In genomic region chr4:137536789-137537561, GRCh38 we compare ENCODE assay signal across 32 cellular contexts. TPM values are rescaled to one million over a fixed set of nuclear protein-coding genes. Genes with fewer than 3 reads are reported as not detected.
DNase-seq lines count a peak whose midpoint lies in the region; ATAC-seq, FAIRE-seq and TF ChIP-seq lines count a peak whose summit lies in the region.
"Had no signal": no experiment of that assay in that cellular context is flagged by ENCODE, and none has a peak within 500 bp of the region (broad histone marks: within the 10 kb centered on the region; RNA-seq: fewer than 3 reads in every experiment).

No MANE protein-coding gene starts in this region.

- DNase-seq in GM23338 (ENCODE audit: low spot score) (peak; percentile 76), M059J (ENCODE audit: low read depth) (peak; percentile 25), H1 (ENCODE audit: low read depth in 1 of 2, low spot score in 2 of 2) (peak in 1 of 2 experiments; percentile 44), mesothelial cell of epicardium (ENCODE audit: low spot score in 2 of 2, unreplicated experiment in 2 of 2) (no peak), HUDEP-2 (lab: John Stamatoyannopoulos, UW; ENCODE audit: unreplicated experiment in 76 of 76) (no peak)
- DNase-seq in stimulated activated CD4-positive, alpha-beta T cell treated with anti-CD3 and anti-CD28 coated beads, Interleukin-1b, Interleukin-23, amount 100 ng/mL, for 48 hours: no peak
- DNase-seq: activated CD4-positive, alpha-beta memory T cell treated with anti-CD3 and anti-CD28 coated beads, Interleukin-2, amount 10 ng/mL, durations not matched to agents 7 days and 5 days; activated CD4-positive, alpha-beta T cell treated with anti-CD3 and anti-CD28 coated beads for 1 hour; activated CD8-positive, alpha-beta memory T cell treated with anti-CD3 and anti-CD28 coated beads, Interleukin-2, amount 50 U/mL, for 4 hours; activated naive CD4-positive, alpha-beta T cell treated with anti-CD3 and anti-CD28 coated beads for 36 hours; amniotic stem cell; BE2C; CD8-positive, alpha-beta T cell; DMS 273 treated with DMSO at 0.1 percent for 48 hours; kidney; left ventricle myocardium superior; midbrain; naive B cell; NCI-H1417 treated with DMSO at 0.1 percent for 48 hours; NCI-H2081; NCI-H526; SHP77; sigmoid colon; stimulated activated CD4-positive, alpha-beta T cell treated with anti-CD3 and anti-CD28 coated beads, Interleukin-12 subunit alpha, Interleukin-12 subunit beta, amount 100 ng/mL, for 4 hours; stimulated activated CD4-positive, alpha-beta T cell treated with anti-CD3 and anti-CD28 coated beads, Interleukin-4, amount 100 ng/mL, for 1 hour had no signal

- H3K27ac Mint-ChIP-seq in GM23338 (peak overlapping the region; percentile 76), mesothelial cell of epicardium (peak overlapping the region; percentile 54)
- H3K27ac Mint-ChIP-seq: activated CD4-positive, alpha-beta memory T cell treated with anti-CD3 and anti-CD28 coated beads, Interleukin-2, amount 10 ng/mL, durations not matched to agents 7 days and 5 days; activated naive CD4-positive, alpha-beta T cell treated with anti-CD3 and anti-CD28 coated beads for 36 hours; CD8-positive, alpha-beta T cell; naive B cell; progenitor cell of endocrine pancreas; T-helper 2 cell treated with Interferon-gamma antibody and Interleukin-4, amounts not matched to agents 5 μg/mL and 100 μg/mL, for 36 hours had no signal

- H2BK12ac ChIP-seq in H1 (ENCODE audit: low read depth, low read length): peak overlapping the region; percentile 41; the same call in 1 of the 2 replicates

- POLR2A ChIA-PET in H1 (lab: Charles Lee; ENCODE audit: partially characterized antibody): interaction anchor here (0.6 to 0.9 kb wide), 2 partner anchors 9 to 425 kb away, joined by 4 read pairs; no protein-coding TSS in a partner anchor

- peak overlapping the region; percentile 84 for H2BK120ac ChIP-seq in H1 (replicated peaks; ENCODE audit: low read depth, low read length)

- peak overlapping the region; percentile 88; the same call in 1 of the 2 replicates for H3K18ac ChIP-seq in H1 (ENCODE audit: extremely low read depth, low read length)

- no peak overlapping the region for H2BK15ac ChIP-seq in H1 (ENCODE audit: low read length)

- no peaks in the 10 kb centered on the region for H3F3A ChIP-seq in GM23338 (replicated peaks; ENCODE audit: low read depth)

- H3K9me2 ChIP-seq in GM23338 (ENCODE audit: insufficient read depth): no peaks in the 10 kb centered on the region

- no peak for TF ChIP-seq RAD21 in H1 (IDR thresholded peaks at IDR 0.05 in 1 of 2, conservative IDR thresholded peaks at IDR 0.05 in 1 of 2; ENCODE audit: low read depth in 2 of 2, low read length in 2 of 2)

- H3K23me2 ChIP-seq in H1 (ENCODE audit: low read depth, low read length): no peaks in the 10 kb centered on the region

- H4K5ac ChIP-seq in H1 (ENCODE audit: insufficient read length, low read depth, low read length): peak overlapping the region; percentile 73

- CTCF ChIA-PET in H1 (lab: Charles Lee; ENCODE audit: partially characterized antibody): no interaction called here

- no peak overlapping the region for H3K4ac ChIP-seq in H1 (replicated peaks; ENCODE audit: insufficient read length, low read depth, low read length)

- no peak overlapping the region for H3K14ac ChIP-seq in H1 (ENCODE audit: insufficient read length)

- H3K9ac ChIP-seq in H1 (replicated peaks in 1 of 4; ENCODE audit: extremely low read depth in 1 of 4, low read depth in 3 of 4, low read length in 3 of 4): no peak overlapping the region

- H3K4me2 ChIP-seq in GM23338: 0 out of 2 replicates have a peak overlapping the region, but pooled peaks have one; percentile 15
- peak overlapping the region; percentile 26 for H3K4me2 ChIP-seq in H1 (ENCODE audit: insufficient read depth in 1 of 2, low read depth in 2 of 2, low read length in 2 of 2)

- TF ChIP-seq CTCF in GM23338 (conservative IDR thresholded peaks at IDR 0.05; ENCODE audit: low read depth in 2 of 2) (no peak), H1 (IDR thresholded peaks at IDR 0.05; ENCODE audit: control extremely low read depth in 1 of 3, insufficient read depth in 1 of 3, low read depth in 1 of 3, low read length in 3 of 3) (no peak), mesothelial cell of epicardium (IDR thresholded peaks at IDR 0.05; ENCODE audit: unreplicated experiment) (no peak)

- peak overlapping the region; percentile 46 for H4K91ac ChIP-seq in H1 (replicated peaks; ENCODE audit: insufficient read length, low read length)

- H3K4me1 ChIP-seq in GM23338 (ENCODE audit: insufficient read depth) (peaks cover 68% of the 10 kb centered on the region), H1 (replicated peaks in 1 of 4; ENCODE audit: control insufficient read depth in 3 of 4, insufficient read depth in 4 of 4, low read length in 3 of 4) (peaks cover 0 to 20% (median 7%) of the 10 kb centered on the region in 4 experiments; a peak in 5 of 7 replicates)

- H4K8ac ChIP-seq in H1 (ENCODE audit: extremely low read depth, insufficient read depth, low read length): no peak overlapping the region

- H3K56ac ChIP-seq in H1 (replicated peaks; ENCODE audit: insufficient read length, low read depth, low read length): no peak overlapping the region

- ATAC-seq in GM23338 (peak; percentile 54), GM19395 (IDR thresholded peaks at IDR 0.05; ENCODE audit: unreplicated experiment) (no peak)
- ATAC-seq: CD8-positive, alpha-beta T cell; K562; left ventricle myocardium superior had no signal

- no peaks in the 10 kb centered on the region for H3K36me3 Mint-ChIP-seq in GM23338 (ENCODE audit: low read depth)
- H3K36me3 Mint-ChIP-seq in mesothelial cell of epicardium: no peaks in the 10 kb centered on the region
- H3K36me3 Mint-ChIP-seq: CD8-positive, alpha-beta T cell; naive B cell had no signal

- H3K27ac ChIP-seq in GM23338 (ENCODE audit: low read depth) (peak overlapping the region; percentile 87), H1 (ENCODE audit: low read depth, low read length) (0 out of 2 replicates have a peak overlapping the region, but pooled peaks have one; percentile 8)
- H3K27ac ChIP-seq: epithelial cell of prostate, tibial nerve had no signal

- H3K4me3 ChIP-seq in GM23338 (no peak overlapping the region), H1 (ENCODE audit: extremely low read depth in 1 of 4, insufficient read depth in 2 of 4, low read depth in 3 of 4, low read length in 4 of 4) (no peak overlapping the region)
- H3K4me3 ChIP-seq: K562, sigmoid colon, tibial nerve had no signal

- no peaks in the 10 kb centered on the region for H3K9me3 ChIP-seq in H1 (ENCODE audit: insufficient read depth in 2 of 2, low read depth in 1 of 2, low read length in 1 of 2)
- H3K9me3 ChIP-seq: BE2C, sigmoid colon, tibial nerve had no signal

- H3K9me3 Mint-ChIP-seq in GM23338: no peaks in the 10 kb centered on the region; the same call in 2 of the 3 replicates
- H3K9me3 Mint-ChIP-seq in mesothelial cell of epicardium: peaks cover 9% of the 10 kb centered on the region
- H3K9me3 Mint-ChIP-seq: activated CD4-positive, alpha-beta memory T cell treated with anti-CD3 and anti-CD28 coated beads, Interleukin-2, amount 10 ng/mL, durations not matched to agents 7 days and 5 days had no signal

- H4K20me1 ChIP-seq in GM23338 (replicated peaks; ENCODE audit: insufficient read depth): no peaks in the 10 kb centered on the region
- no peaks in the 10 kb centered on the region for H4K20me1 ChIP-seq in H1 (replicated peaks in 1 of 2; ENCODE audit: control insufficient read depth in 1 of 2, insufficient read depth in 2 of 2, low read length in 2 of 2)

- 25% methylated on average over 5 of the region's 5 CpGs; no CpG with 5 or more reads in 1 of the 2 experiments for WGBS in H1 (ENCODE audit: extremely low coverage in 1 of 2, insufficient coverage in 1 of 2, insufficient read length in 1 of 2, insufficient replicate concordance in 2 of 2, low coverage in 1 of 2, low lambda C conversion rate in 2 of 2, missing lambda C conversion rate in 1 of 2), 2 experiments

- H3K4me3 Mint-ChIP-seq in GM23338: no peak overlapping the region; the same call in 2 of the 3 replicates
- H3K4me3 Mint-ChIP-seq in mesothelial cell of epicardium: no peak overlapping the region
- H3K4me3 Mint-ChIP-seq: activated CD4-positive, alpha-beta memory T cell treated with anti-CD3 and anti-CD28 coated beads, Interleukin-2, amount 10 ng/mL, durations not matched to agents 7 days and 5 days; activated naive CD4-positive, alpha-beta T cell treated with anti-CD3 and anti-CD28 coated beads for 36 hours; CD8-positive, alpha-beta T cell; naive B cell; T-helper 2 cell treated with Interferon-gamma antibody and Interleukin-4, amounts not matched to agents 5 μg/mL and 100 μg/mL, for 36 hours had no signal

- H2BK5ac ChIP-seq in H1 (ENCODE audit: low read depth, low read length): peak overlapping the region; percentile 88; the same call in 1 of the 2 replicates

- H3K79me2 ChIP-seq in GM23338 (replicated peaks; ENCODE audit: insufficient read depth): peaks cover 3% of the 10 kb centered on the region
- peaks cover 1 to 4% of the 10 kb centered on the region in 2 experiments; a peak in 3 of 4 replicates for H3K79me2 ChIP-seq in H1 (ENCODE audit: control insufficient read depth in 1 of 2, insufficient read depth in 2 of 2, low read length in 2 of 2)

- TF ChIP-seq POLR2A in H1 (IDR thresholded peaks at IDR 0.05; ENCODE audit: control extremely low read depth in 1 of 2, low read depth in 2 of 2, low read length in 2 of 2): no peak

- H2AFZ ChIP-seq in GM23338 (no peak overlapping the region), H1 (ENCODE audit: low read length) (no peak overlapping the region)

- H3K79me1 ChIP-seq in H1 (ENCODE audit: low read depth, low read length): no peaks in the 10 kb centered on the region

- H3K4me1 Mint-ChIP-seq in GM23338: peaks cover 50% of the 10 kb centered on the region
- peaks cover 11% of the 10 kb centered on the region for H3K4me1 Mint-ChIP-seq in mesothelial cell of epicardium
- H3K4me1 Mint-ChIP-seq: naive B cell had no signal

- 0 out of 2 replicates have a peak overlapping the region, but pooled peaks have one; percentile 81 for H2BK20ac ChIP-seq in H1 (ENCODE audit: low read length)

- H3K27me3 ChIP-seq in GM23338 (ENCODE audit: insufficient read depth) (no peaks in the 10 kb centered on the region), H1 (replicated peaks in 1 of 4; ENCODE audit: control insufficient read depth in 3 of 4, extremely low read depth in 1 of 4, insufficient read depth in 3 of 4, low read length in 3 of 4) (no peaks in the 10 kb centered on the region)
- H3K27me3 ChIP-seq: BE2C, sigmoid colon, tibial nerve had no signal

- H3K36me3 ChIP-seq in GM23338 (ENCODE audit: insufficient read depth) (no peaks in the 10 kb centered on the region), H1 (ENCODE audit: control insufficient read depth in 2 of 4, insufficient read depth in 4 of 4, low read length in 3 of 4) (no peaks in the 10 kb centered on the region; a peak in 1 of 8 replicates)
- H3K36me3 ChIP-seq: BE2C, sigmoid colon, tibial nerve had no signal

- no peak for TF ChIP-seq EP300 in H1 (IDR thresholded peaks at IDR 0.05; ENCODE audit: borderline replicate concordance in 1 of 2, low read depth in 2 of 2, low read length in 2 of 2)

- peak; percentile 88 for FAIRE-seq in H1 (lab: Jason Lieb, UNC)
- FAIRE-seq: GM12891, K562, kidney had no signal

- no peak overlapping the region for H2AK5ac ChIP-seq in H1 (ENCODE audit: low read depth, low read length)

- H3K27me3 Mint-ChIP-seq in GM23338 (ENCODE audit: insufficient read depth, low read depth, poor library complexity) (no peaks in the 10 kb centered on the region), mesothelial cell of epicardium (ENCODE audit: low read depth) (no peaks in the 10 kb centered on the region)
- H3K27me3 Mint-ChIP-seq: activated CD4-positive, alpha-beta memory T cell treated with anti-CD3 and anti-CD28 coated beads, Interleukin-2, amount 10 ng/mL, durations not matched to agents 7 days and 5 days; naive B cell; progenitor cell of endocrine pancreas had no signal

- no peak overlapping the region for H3K23ac ChIP-seq in H1 (ENCODE audit: insufficient read length)

RNA-seq across cellular contexts. Expression of gene PCDH18, which starts 4.7 kb away (rescaled TPM):
- total RNA-seq in GM23338 (2014; rRNA removed; shearing (Covaris generic)): 63.2 and 68.1 TPM in 2 replicates
- polyA plus RNA-seq in GM23338 (2016; fragmentation: Nextera tagmentation; extraction: Ambion mirVana) (17.3 and 19.5 TPM in 2 replicates), H1 (2011; rRNA removed) (26.8 and 28.8 TPM in 2 replicates)
- 8.3 and 12.3 TPM in 2 replicates for total RNA-seq in M059J (2014; rRNA removed; shearing (Covaris generic))
- 40.1 and 41.8 TPM in 2 replicates for total RNA-seq in H1 (2021; fragmentation: NEBNext Ultra II Directional; extraction: Animal tissue kit (Norgen Biotek cat#: 25700))
- 30.2 TPM for polyA plus RNA-seq in H1 (2011; cell fraction: cytosol; rRNA removed)
- polyA plus RNA-seq in H1 (2011; cell fraction: nucleus; rRNA removed): 33.4 TPM
- polyA plus RNA-seq in H1 (2012, experiment 1 of 2): 32.3 to 37.8 TPM (median 32.5 TPM) in 4 replicates
- 2.0 TPM for polyA plus RNA-seq in H1 (2012, experiment 2 of 2)
- polyA plus RNA-seq in H1 (2013, experiment 1 of 2): 42.3 TPM
- 38.6 TPM for polyA plus RNA-seq in H1 (2013, experiment 2 of 2)
- 89.8 and 93.5 TPM in 2 replicates for polyA minus RNA-seq in H1 (2011; rRNA and poly(A)+ RNA removed)
- polyA minus RNA-seq in H1 (2011; cell fraction: cytosol; rRNA and poly(A)+ RNA removed): 41.8 TPM
- polyA minus RNA-seq in H1 (2011; cell fraction: nucleus; rRNA and poly(A)+ RNA removed): 62.9 TPM
- total RNA-seq in mesothelial cell of epicardium: 112 to 127 TPM (median 121 TPM) in 3 replicates
- total RNA-seq: CD8-positive, alpha-beta T cell had no signal

Comparison
In these comparisons a context has a peak if more than half of its experiments do, and no peak if none do; other contexts are left out.
1. DNase-seq: peak in GM23338 (single experiment) and M059J (single experiment); none in mesothelial cell of epicardium (0 of 2), HUDEP-2 (0 of 76) and stimulated activated CD4-positive, alpha-beta T cell treated with anti-CD3 and anti-CD28 coated beads, Interleukin-1b, Interleukin-23, amount 100 ng/mL, for 48 hours (single experiment).